In genomic region chr14:71555654-71556559, GRCh38 we compare ENCODE assay signal across 8 cellular contexts.
A peak's percentile ranks its signal among the peaks of the same experiment; 100 is the strongest.
DNase-seq lines count a peak whose midpoint lies in the region; ATAC-seq, FAIRE-seq and TF ChIP-seq lines count a peak whose summit lies in the region.

No MANE protein-coding gene starts in this region.

- H3K79me2 ChIP-seq in keratinocyte (ENCODE audit: control insufficient read depth, insufficient read depth, low read length): no peaks in the 10 kb centered on the region

- H3K4me3 ChIP-seq in IMR-90 (ENCODE audit: insufficient read depth, low read depth, low read length) (no peak overlapping the region), keratinocyte (ENCODE audit: control insufficient read depth in 2 of 3, extremely low read depth in 1 of 3, insufficient read depth in 2 of 3, low read depth in 1 of 3, low read length in 3 of 3) (no peak overlapping the region)

- peak overlapping the region; percentile 70 for H3K4me3 Mint-ChIP-seq in stimulated activated memory B cell treated with anti-CD40 and anti-IgM and Interleukin-4, amounts not matched to agents 10 μg/mL and 1 μg/mL and 100 μg/mL, for 72 hours

- peaks cover 12% of the 10 kb centered on the region for H3K36me3 Mint-ChIP-seq in stimulated activated memory B cell treated with anti-CD40 and anti-IgM and Interleukin-4, amounts not matched to agents 10 μg/mL and 1 μg/mL and 100 μg/mL, for 72 hours

- H4K8ac ChIP-seq in IMR-90 (ENCODE audit: low read depth in 2 of 2, low read length in 2 of 2): no peak overlapping the region

- no peak overlapping the region for H2BK120ac ChIP-seq in IMR-90 (ENCODE audit: low read depth, low read length)

- intact Hi-C loops in IMR-90 (cut with micrococcal nuclease) (no loop called here), sciatic nerve (cut with DNase I) (no loop called here)

- peak overlapping the region; percentile 83; the same call in 1 of the 2 replicates for H3K4me2 ChIP-seq in IMR-90 (ENCODE audit: low read depth, low read length)
- H3K4me2 ChIP-seq in keratinocyte (ENCODE audit: control insufficient read depth, extremely low read depth, insufficient read depth, low read depth, low read length): no peak overlapping the region

- H3K9me1 ChIP-seq in IMR-90 (ENCODE audit: insufficient read depth, low read length) (peaks cover 7% of the 10 kb centered on the region), keratinocyte (ENCODE audit: control insufficient read depth, extremely low read depth, insufficient read depth, low read length) (no peaks in the 10 kb centered on the region)

- WGBS in IMR-90 (ENCODE audit: extremely low coverage in 2 of 2, insufficient read length in 1 of 2), 2 experiments: no CpG with 5 or more reads among the region's 5 CpGs

- ATAC-seq in GM21526 (IDR thresholded peaks at IDR 0.05; ENCODE audit: low FRiP score, unreplicated experiment) (peak; percentile 81), IMR-90 (ENCODE audit: low read depth) (no peak), sciatic nerve (no peak)
- peak; percentile 96 for ATAC-seq in stimulated activated memory B cell treated with anti-CD40 and anti-IgM and Interleukin-4, amounts not matched to agents 10 μg/mL and 1 μg/mL and 100 μg/mL, for 72 hours

- no peak overlapping the region for H4K91ac ChIP-seq in IMR-90 (ENCODE audit: insufficient read depth, low read depth, low read length)

- TF ChIP-seq CTCF in IMR-90 (conservative IDR thresholded peaks at IDR 0.05; ENCODE audit: low read depth, low read length) (no peak), keratinocyte (optimal IDR thresholded peaks at IDR 0.05 in 1 of 3, IDR thresholded peaks at IDR 0.05 in 1 of 3, conservative IDR thresholded peaks at IDR 0.05 in 1 of 3; ENCODE audit: extremely low read depth in 1 of 3, insufficient read depth in 2 of 3, low read length in 3 of 3) (no peak)

- H3K9ac ChIP-seq in IMR-90 (ENCODE audit: low read depth, low read length) (no peak overlapping the region), keratinocyte (ENCODE audit: control insufficient read depth, extremely low read depth, insufficient read depth, low read length) (no peak overlapping the region)

- CTCF ChIA-PET in IMR-90 (lab: Yijun Ruan, JAX): interaction anchor here (0.6 kb wide), 1 partner anchor 21 kb away, joined by 3 read pairs; no protein-coding TSS in a partner anchor

- no peak overlapping the region for H3K18ac ChIP-seq in IMR-90 (ENCODE audit: low read depth, low read length)

- H3K36me3 ChIP-seq in IMR-90 (ENCODE audit: control insufficient read depth, insufficient read depth, low read length) (no peaks in the 10 kb centered on the region; the same call in 1 of the 2 replicates), keratinocyte (ENCODE audit: control insufficient read depth in 2 of 2, extremely low read depth in 1 of 2, insufficient read depth in 2 of 2, low read length in 2 of 2) (peaks cover 0 to 2% of the 10 kb centered on the region in 2 experiments)

- no peak for TF ChIP-seq RAD21 in IMR-90 (IDR thresholded peaks at IDR 0.05; ENCODE audit: low read length)

- H3K27ac Mint-ChIP-seq in stimulated activated memory B cell treated with anti-CD40 and anti-IgM and Interleukin-4, amounts not matched to agents 10 μg/mL and 1 μg/mL and 100 μg/mL, for 72 hours: peak overlapping the region; percentile 87

- in situ Hi-C loops in IMR-90 (cut with MboI; ENCODE audit: low sequenced_read_pairs): no loop called here

- no peak overlapping the region for H2BK20ac ChIP-seq in IMR-90 (ENCODE audit: low read depth, low read length)

- H4K20me1 ChIP-seq in IMR-90 (ENCODE audit: insufficient read depth, low read length) (peaks cover 15% of the 10 kb centered on the region), keratinocyte (ENCODE audit: control insufficient read depth, extremely low read depth, insufficient read depth, low read length) (no peaks in the 10 kb centered on the region)

- H3K9me3 ChIP-seq in IMR-90 (ENCODE audit: control insufficient read depth, insufficient read depth, low read length) (no peaks in the 10 kb centered on the region), keratinocyte (ENCODE audit: control insufficient read depth, low read depth, low read length) (no peaks in the 10 kb centered on the region)

- no peak overlapping the region for H3K4ac ChIP-seq in IMR-90 (ENCODE audit: low read depth, low read length)

- H3K4me1 ChIP-seq in IMR-90 (ENCODE audit: control insufficient read depth, insufficient read depth, low read length): peaks cover 8% of the 10 kb centered on the region
- H3K4me1 ChIP-seq in keratinocyte (ENCODE audit: control insufficient read depth, extremely low read depth, insufficient read depth, low read length): peaks cover 3% of the 10 kb centered on the region

- H3K9me3 Mint-ChIP-seq in stimulated activated memory B cell treated with anti-CD40 and anti-IgM and Interleukin-4, amounts not matched to agents 10 μg/mL and 1 μg/mL and 100 μg/mL, for 72 hours: no peaks in the 10 kb centered on the region

- peaks cover 21 to 40% of the 10 kb centered on the region in 2 experiments for H3K79me1 ChIP-seq in IMR-90 (ENCODE audit: low read depth in 1 of 2, low read length in 2 of 2)

- H2AK9ac ChIP-seq in IMR-90 (replicated peaks; ENCODE audit: low read depth, low read length, poor library complexity): no peak overlapping the region

- BruUV-seq in IMR-90 (replicated peaks; lab: Mats Ljungman, UMichigan): no TSS peak

- no peak overlapping the region for H3K14ac ChIP-seq in IMR-90 (replicated peaks; ENCODE audit: low read depth, low read length)

- dilution Hi-C loops in IMR-90 (cut with HindIII; ENCODE audit: low sequenced_read_pairs, unreplicated experiment) (no loop called here), keratinocyte (cut with MboI; ENCODE audit: extremely low pct_ligation_motif_present, low sequenced_read_pairs) (no loop called here)

- H3K4me1 Mint-ChIP-seq in stimulated activated memory B cell treated with anti-CD40 and anti-IgM and Interleukin-4, amounts not matched to agents 10 μg/mL and 1 μg/mL and 100 μg/mL, for 72 hours: peaks cover 58% of the 10 kb centered on the region

- no peak overlapping the region for H2BK5ac ChIP-seq in IMR-90 (ENCODE audit: low read depth, low read length, poor library complexity, severe bottlenecking)

- H3K56ac ChIP-seq in IMR-90 (ENCODE audit: extremely low read depth, insufficient read depth, low read length): no peak overlapping the region

- DNase-seq in EL (peak; percentile 13), IMR-90 (peak; percentile 43), keratinocyte (ENCODE audit: low read depth, low spot score) (no peak), sciatic nerve (ENCODE audit: low spot score) (no peak), iPS-NIHi11 (ENCODE audit: low spot score) (no peak)
- peak; percentile 37 to 44 for DNase-seq in activated CD8-positive, alpha-beta memory T cell treated with anti-CD3 and anti-CD28 coated beads for 4 hours (ENCODE audit: low read depth in 2 of 2)

- H3K23ac ChIP-seq in IMR-90 (ENCODE audit: low read depth, low read length): no peak overlapping the region

- POLR2A ChIA-PET in IMR-90 (lab: Charles Lee; ENCODE audit: unreplicated experiment): no interaction called here

- no peak for TF ChIP-seq POLR2A in IMR-90 (IDR thresholded peaks at IDR 0.05; ENCODE audit: low read depth, low read length)

- FAIRE-seq in keratinocyte (lab: Jason Lieb, UNC): peak; percentile 23

- no peak overlapping the region for H2AFZ ChIP-seq in IMR-90 (replicated peaks; ENCODE audit: low read length, poor library complexity)
- no peak overlapping the region for H2AFZ ChIP-seq in keratinocyte (ENCODE audit: control insufficient read depth, low read length)

- no peaks in the 10 kb centered on the region for H3K27me3 Mint-ChIP-seq in stimulated activated memory B cell treated with anti-CD40 and anti-IgM and Interleukin-4, amounts not matched to agents 10 μg/mL and 1 μg/mL and 100 μg/mL, for 72 hours

- 0 out of 2 replicates have a peak overlapping the region, but pooled peaks have one; percentile 23 for H4K5ac ChIP-seq in IMR-90 (ENCODE audit: low read depth, low read length)

- H2AK5ac ChIP-seq in IMR-90 (ENCODE audit: low read depth, low read length): no peak overlapping the region

- H3K27me3 ChIP-seq in IMR-90 (ENCODE audit: control insufficient read depth, insufficient read depth, low read length): no peaks in the 10 kb centered on the region
- no peaks in the 10 kb centered on the region for H3K27me3 ChIP-seq in keratinocyte (ENCODE audit: control insufficient read depth, extremely low read depth, insufficient read depth, low read length)

- H3K27ac ChIP-seq in IMR-90 (ENCODE audit: insufficient read depth, low read length) (no peak overlapping the region), keratinocyte (ENCODE audit: control insufficient read depth, insufficient read depth, low read length) (peak overlapping the region; percentile 55)

- no peak overlapping the region for H2BK15ac ChIP-seq in IMR-90 (ENCODE audit: low read depth, low read length)

TF ChIP-seq in IMR-90, 13 proteins besides CTCF, POLR2A, EP300 and RAD21:
- no peak for TF ChIP-seq RCOR1 (IDR thresholded peaks at IDR 0.05; ENCODE audit: insufficient replicate concordance, low read length)
- TF ChIP-seq CEBPB (IDR thresholded peaks at IDR 0.05; ENCODE audit: low read depth, low read length): peak; percentile 84

Comparison
In these comparisons a context has a peak if more than half of its experiments do, and no peak if none do; other contexts are left out.
1. DNase-seq: peak in EL (single experiment), IMR-90 (single experiment) and activated CD8-positive, alpha-beta memory T cell treated with anti-CD3 and anti-CD28 coated beads for 4 hours (2 of 2); none in keratinocyte (single experiment), sciatic nerve (single experiment) and iPS-NIHi11 (single experiment).
2. ATAC-seq: peak in GM21526 (single experiment) and stimulated activated memory B cell treated with anti-CD40 and anti-IgM and Interleukin-4, amounts not matched to agents 10 μg/mL and 1 μg/mL and 100 μg/mL, for 72 hours (single experiment); none in IMR-90 (single experiment) and sciatic nerve (single experiment).